In the genomic region with DNA sequence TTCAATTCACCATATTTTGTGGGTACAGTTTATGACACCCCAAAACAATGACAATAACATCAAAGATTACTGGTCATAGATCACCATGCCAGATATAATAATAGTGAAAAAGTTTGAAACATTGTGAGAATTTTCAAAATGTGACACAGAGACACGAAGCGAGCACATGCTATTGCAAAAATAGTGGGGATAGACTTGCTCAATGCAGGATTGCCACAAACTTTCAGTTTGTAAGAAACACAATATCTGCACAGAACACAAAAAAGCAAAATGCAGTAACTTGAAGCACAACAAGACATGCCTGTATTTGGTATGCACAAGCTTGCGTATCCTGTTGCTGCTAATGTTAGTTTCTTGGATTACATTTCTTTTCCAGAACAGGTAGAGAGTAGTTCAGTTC, we compare ENCODE assay signal across 27 cellular contexts. TPM values are rescaled to one million over a fixed set of nuclear protein-coding genes. Genes with fewer than 3 reads are reported as not detected.
"Had no signal": no experiment of that assay in that cellular context is flagged by ENCODE, and none has a peak within 500 bp of the region (broad histone marks: within the 10 kb centered on the region; RNA-seq: fewer than 3 reads in every experiment).

No MANE protein-coding gene starts in this region.

- H3K4me1 ChIP-seq: breast epithelium had no signal

- H3K4me3 Mint-ChIP-seq: activated CD4-positive, alpha-beta memory T cell treated with anti-CD3 and anti-CD28 coated beads, Interleukin-2, amount 10 ng/mL, durations not matched to agents 7 days and 5 days; activated CD4-positive, alpha-beta T cell treated with anti-CD3 and anti-CD28 coated beads for 36 hours; activated naive CD4-positive, alpha-beta T cell treated with anti-CD3 and anti-CD28 coated beads, Interleukin-2, amount 10 ng/mL, durations not matched to agents 7 days and 5 days; activated naive CD8-positive, alpha-beta T cell treated with anti-CD3 and anti-CD28 coated beads for 36 hours; activated T-cell treated with anti-CD3 and anti-CD28 coated beads, Interleukin-2, amount 50 U/mL, for 72 hours; T-cell had no signal

- H3K4me3 ChIP-seq: breast epithelium, SK-N-MC had no signal

- H3K9me3 Mint-ChIP-seq: activated CD4-positive, alpha-beta memory T cell treated with anti-CD3 and anti-CD28 coated beads, Interleukin-2, amount 10 ng/mL, durations not matched to agents 7 days and 5 days; activated naive CD4-positive, alpha-beta T cell treated with anti-CD3 and anti-CD28 coated beads, Interleukin-2, amount 10 ng/mL, durations not matched to agents 7 days and 5 days; activated naive CD8-positive, alpha-beta T cell treated with anti-CD3 and anti-CD28 coated beads for 36 hours; activated T-helper 2 cell treated with anti-CD3 and anti-CD28 coated beads, Interferon-gamma antibody, Interleukin-2, Interleukin-4, amounts not matched to agents 10 μg/mL and 5 μg/mL and 100 μg/mL, durations not matched to agents 14 hours and 24 hours and 36 hours; T-cell had no signal

- H3K36me3 Mint-ChIP-seq: activated naive CD4-positive, alpha-beta T cell treated with anti-CD3 and anti-CD28 coated beads, Interleukin-2, amount 10 ng/mL, durations not matched to agents 7 days and 5 days; activated naive CD8-positive, alpha-beta T cell treated with anti-CD3 and anti-CD28 coated beads for 36 hours; T-cell had no signal

- H3K27me3 ChIP-seq: breast epithelium had no signal

- H3K9me3 ChIP-seq: breast epithelium had no signal

- DNase-seq: activated CD4-positive, alpha-beta memory T cell treated with anti-CD3 and anti-CD28 coated beads, Interleukin-2, amount 10 ng/mL, durations not matched to agents 7 days and 5 days; activated CD4-positive, alpha-beta T cell treated with anti-CD3 and anti-CD28 coated beads for 36 hours; activated CD4-positive, alpha-beta T cell treated with anti-CD3 and anti-CD28 coated beads, Interleukin-2, amount 50 U/mL, for 1 hour; activated gamma-delta T cell treated with Interleukin-2 at 50 U/mL for 16 hours; activated naive CD4-positive, alpha-beta T cell treated with anti-CD3 and anti-CD28 coated beads, Interleukin-2, amount 10 ng/mL, durations not matched to agents 7 days and 5 days; activated naive CD8-positive, alpha-beta T cell treated with anti-CD3 and anti-CD28 coated beads for 36 hours; activated T-cell treated with anti-CD3 and anti-CD28 coated beads for 4 hours; activated T-cell treated with anti-CD3 and anti-CD28 coated beads, Interleukin-2, amount 50 U/mL, for 72 hours; anterior cingulate cortex; caudate nucleus; KG1; NCI-H1048; NCI-H146; NCI-H187 treated with DMSO at 0.1 percent for 48 hours; NCI-H2081 treated with DMSO at 0.1 percent for 48 hours; NCI-H226; NCI-H526; NCI-H82; T-cell; WERI-Rb-1 had no signal

- H3K36me3 ChIP-seq: breast epithelium, WERI-Rb-1 had no signal

- H3K4me1 Mint-ChIP-seq: activated CD4-positive, alpha-beta memory T cell treated with anti-CD3 and anti-CD28 coated beads, Interleukin-2, amount 10 ng/mL, durations not matched to agents 7 days and 5 days; activated CD4-positive, alpha-beta T cell treated with anti-CD3 and anti-CD28 coated beads for 36 hours; activated naive CD4-positive, alpha-beta T cell treated with anti-CD3 and anti-CD28 coated beads, Interleukin-2, amount 10 ng/mL, durations not matched to agents 7 days and 5 days; activated naive CD8-positive, alpha-beta T cell treated with anti-CD3 and anti-CD28 coated beads for 36 hours; T-cell had no signal

- H3K27ac Mint-ChIP-seq: activated CD4-positive, alpha-beta memory T cell treated with anti-CD3 and anti-CD28 coated beads, Interleukin-2, amount 10 ng/mL, durations not matched to agents 7 days and 5 days; activated CD4-positive, alpha-beta T cell treated with anti-CD3 and anti-CD28 coated beads for 36 hours; activated naive CD4-positive, alpha-beta T cell treated with anti-CD3 and anti-CD28 coated beads, Interleukin-2, amount 10 ng/mL, durations not matched to agents 7 days and 5 days; activated naive CD8-positive, alpha-beta T cell treated with anti-CD3 and anti-CD28 coated beads for 36 hours; activated T-cell treated with anti-CD3 and anti-CD28 coated beads, Interleukin-2, amount 50 U/mL, for 72 hours; activated T-helper 2 cell treated with anti-CD3 and anti-CD28 coated beads, Interferon-gamma antibody, Interleukin-2, Interleukin-4, amounts not matched to agents 10 μg/mL and 5 μg/mL and 100 μg/mL, durations not matched to agents 14 hours and 24 hours and 36 hours; T-cell had no signal

- H3K27ac ChIP-seq: breast epithelium, SK-N-MC, WERI-Rb-1 had no signal

- ATAC-seq: activated CD4-positive, alpha-beta T cell treated with anti-CD3 and anti-CD28 coated beads for 36 hours; activated T-cell treated with anti-CD3 and anti-CD28 coated beads, Interleukin-2, amount 50 U/mL, for 72 hours; Right ventricle myocardium inferior; T-cell had no signal

RNA-seq across cellular contexts. Expression of a gene that starts 35.8 kb away (rescaled TPM):
- total RNA-seq: activated CD4-positive, alpha-beta memory T cell treated with anti-CD3 and anti-CD28 coated beads, Interleukin-2, amount 10 ng/mL, durations not matched to agents 7 days and 5 days; activated CD8-positive, alpha-beta memory T cell treated with anti-CD3 and anti-CD28 coated beads for 36 hours; activated naive CD8-positive, alpha-beta T cell treated with anti-CD3 and anti-CD28 coated beads for 36 hours; OCI-LY7; T-helper 2 cell treated with Interferon-gamma antibody and Interleukin-4, amounts not matched to agents 100 ng/mL and 5 ng/mL, for 36 hours had no signal
